16 cellular contexts compared by ENCODE assay signal in genomic region chr19:52621376-52621775, GRCh38. TPM values are rescaled to one million over a fixed set of nuclear protein-coding genes. Genes with fewer than 3 reads are reported as not detected.
DNase-seq lines count a peak whose midpoint lies in the region; ATAC-seq and TF ChIP-seq lines count a peak whose summit lies in the region.
"Had no signal": no experiment of that assay in that cellular context is flagged by ENCODE, and none has a peak within 500 bp of the region (broad histone marks: within the 10 kb centered on the region; RNA-seq: fewer than 3 reads in every experiment).

No MANE protein-coding gene starts in this region.

- H3K4me1 ChIP-seq in SJCRH30 (no peaks in the 10 kb centered on the region), gastrocnemius medialis (no peaks in the 10 kb centered on the region), testis (no peaks in the 10 kb centered on the region), osteoblast (ENCODE audit: insufficient read depth, low read length) (no peaks in the 10 kb centered on the region)

- peaks cover 7% of the 10 kb centered on the region for H3K79me2 ChIP-seq in osteoblast (ENCODE audit: insufficient read depth, low read length)

- H3K4me1 Mint-ChIP-seq in activated naive CD8-positive, alpha-beta T cell treated with anti-CD3 and anti-CD28 coated beads, Interleukin-2, amount 50 U/mL, for 24 hours, result peaks cover 11% of the 10 kb centered on the region
- peaks cover 15 to 35% (median 26%) of the 10 kb centered on the region in 4 donors for H3K4me1 Mint-ChIP-seq in naive thymus-derived CD8-positive, alpha-beta T cell

- TF ChIP-seq POLR2A in gastrocnemius medialis (IDR thresholded peaks at IDR 0.05) (no peak), testis (IDR thresholded peaks at IDR 0.05) (no peak)

- H3K9me3 ChIP-seq in SJCRH30 (replicated peaks) (0 out of 2 replicates have a peak, but pooled peaks cover 2% of the 10 kb centered on the region), gastrocnemius medialis (no peaks in the 10 kb centered on the region), testis (no peaks in the 10 kb centered on the region), osteoblast (ENCODE audit: low read depth, low read length) (peaks cover 2% of the 10 kb centered on the region)

- H3K36me3 ChIP-seq in SJCRH30 (peaks cover 22% of the 10 kb centered on the region), gastrocnemius medialis (no peaks in the 10 kb centered on the region), testis (ENCODE audit: low read depth, missing control alignments) (no peaks in the 10 kb centered on the region), osteoblast (ENCODE audit: insufficient read depth, low read length) (peaks cover 31% of the 10 kb centered on the region)

- no peaks in the 10 kb centered on the region for H3K27me3 ChIP-seq in SJCRH30
- H3K27me3 ChIP-seq in gastrocnemius medialis, result no peaks in the 10 kb centered on the region
- H3K27me3 ChIP-seq in testis, result no peaks in the 10 kb centered on the region
- H3K27me3 ChIP-seq in osteoblast (ENCODE audit: insufficient read depth, low read length), result no peaks in the 10 kb centered on the region

- in situ Hi-C loops in gastrocnemius medialis (cut with MboI; ENCODE audit: low sequenced_read_pairs in 4 of 4), result no loop called here

- TF ChIP-seq CTCF in gastrocnemius medialis (IDR thresholded peaks at IDR 0.05 in 4 of 5, conservative IDR thresholded peaks at IDR 0.05 in 1 of 5) (no peak), testis (IDR thresholded peaks at IDR 0.05) (no peak), osteoblast (IDR thresholded peaks at IDR 0.05; ENCODE audit: extremely low read depth, low read depth, low read length) (no peak)

- intact Hi-C loops in gastrocnemius medialis (cut with DNase I; ENCODE audit: low total_unique reads) (no loop called here), testis (cut with DNase I; ENCODE audit: low total_unique reads) (no loop called here)

- peak; percentile 22 for DNase-seq in activated effector memory CD4-positive, alpha-beta T cell treated with anti-CD3 and anti-CD28 coated beads, Interleukin-2, amount 50 U/mL, for 16 hours
- no peak for DNase-seq in activated effector memory CD4-positive, alpha-beta T cell treated with Interleukin-2 at 50 U/mL for 16 hours
- no peak for DNase-seq in activated naive CD8-positive, alpha-beta T cell treated with anti-CD3 and anti-CD28 coated beads, Interleukin-2, amount 50 U/mL, for 24 hours
- DNase-seq in naive thymus-derived CD8-positive, alpha-beta T cell, result peak in 1 of 10 donors; percentile 25
- no peak for DNase-seq in SJCRH30
- no peak for DNase-seq in gastrocnemius medialis
- no peak for DNase-seq in testis
- no peak for DNase-seq in osteoblast (ENCODE audit: insufficient read length, low spot score, missing footprints)
- DNase-seq: DMS53, H7, Kasumi-1, NCI-H1930, NCI-H2171 treated with DMSO at 0.1 percent for 48 hours, NCI-H510A had no signal

- no peak overlapping the region for H3K4me2 ChIP-seq in osteoblast (ENCODE audit: insufficient read depth, low read length)

- H4K20me1 ChIP-seq in osteoblast (ENCODE audit: insufficient read depth, low read length), result no peaks in the 10 kb centered on the region

- 81 to 89% methylated on average over 3 of the region's 3 CpGs for WGBS in testis, 2 donors

- H3K27ac Mint-ChIP-seq in activated naive CD8-positive, alpha-beta T cell treated with anti-CD3 and anti-CD28 coated beads, Interleukin-2, amount 50 U/mL, for 24 hours, result peak overlapping the region; percentile 37
- peak overlapping the region in 6 of 10 donors; percentile 12 to 79 (median 42) for H3K27ac Mint-ChIP-seq in naive thymus-derived CD8-positive, alpha-beta T cell

- H3K4me3 ChIP-seq in SJCRH30, result no peak overlapping the region
- no peak overlapping the region for H3K4me3 ChIP-seq in gastrocnemius medialis
- H3K4me3 ChIP-seq in testis, result no peak overlapping the region
- H3K4me3 ChIP-seq in osteoblast (ENCODE audit: insufficient read depth, low read length), result no peak overlapping the region

- no peak overlapping the region for H2AFZ ChIP-seq in osteoblast (ENCODE audit: low read length)

- no peak overlapping the region for H3K4me3 Mint-ChIP-seq in activated naive CD8-positive, alpha-beta T cell treated with anti-CD3 and anti-CD28 coated beads, Interleukin-2, amount 50 U/mL, for 24 hours
- H3K4me3 Mint-ChIP-seq in naive thymus-derived CD8-positive, alpha-beta T cell, result peak overlapping the region in 5 of 10 donors; percentile 14 to 49 (median 21)

- POLR2A ChIA-PET in naive thymus-derived CD8-positive, alpha-beta T cell (lab: Charles Lee), result no interaction called here

- ATAC-seq in activated naive CD8-positive, alpha-beta T cell treated with anti-CD3 and anti-CD28 coated beads, Interleukin-2, amount 50 U/mL, for 24 hours, result no peak
- ATAC-seq in naive thymus-derived CD8-positive, alpha-beta T cell, result peak in 1 of 2 donors; percentile 36
- no peak for ATAC-seq in gastrocnemius medialis
- ATAC-seq: HepG2 had no signal

- no peaks in the 10 kb centered on the region for H3K27me3 Mint-ChIP-seq in activated naive CD8-positive, alpha-beta T cell treated with anti-CD3 and anti-CD28 coated beads, Interleukin-2, amount 50 U/mL, for 24 hours
- no peaks in the 10 kb centered on the region for H3K27me3 Mint-ChIP-seq in naive thymus-derived CD8-positive, alpha-beta T cell

- peaks cover 34% of the 10 kb centered on the region for H3K36me3 Mint-ChIP-seq in activated naive CD8-positive, alpha-beta T cell treated with anti-CD3 and anti-CD28 coated beads, Interleukin-2, amount 50 U/mL, for 24 hours (ENCODE audit: low read depth)
- peaks cover 24 to 35% (median 32%) of the 10 kb centered on the region in 3 donors for H3K36me3 Mint-ChIP-seq in naive thymus-derived CD8-positive, alpha-beta T cell

- H3K9me3 Mint-ChIP-seq in activated naive CD8-positive, alpha-beta T cell treated with anti-CD3 and anti-CD28 coated beads, Interleukin-2, amount 50 U/mL, for 24 hours, result peaks cover 27% of the 10 kb centered on the region
- peaks cover 5 to 55% (median 25%) of the 10 kb centered on the region in 9 donors for H3K9me3 Mint-ChIP-seq in naive thymus-derived CD8-positive, alpha-beta T cell

- H3K27ac ChIP-seq in SJCRH30, result no peak overlapping the region
- no peak overlapping the region for H3K27ac ChIP-seq in gastrocnemius medialis
- no peak overlapping the region for H3K27ac ChIP-seq in testis
- no peak overlapping the region for H3K27ac ChIP-seq in osteoblast (ENCODE audit: low read depth, low read length)
- H3K27ac ChIP-seq: C4-2B had no signal

RNA-seq across cellular contexts. Expression of gene ZNF83, which starts 16.8 kb away (rescaled TPM):
- total RNA-seq in naive thymus-derived CD8-positive, alpha-beta T cell, result 100 to 1,000 TPM; 112 to 113 TPM
- polyA plus RNA-seq in naive thymus-derived CD8-positive, alpha-beta T cell, result 10 to 100 TPM; 10.9 to 18.3 (median 13.8) TPM
- total RNA-seq in SJCRH30 (2014; rRNA removed; shearing (Covaris generic)), result 32.7 and 47.0 TPM in 2 replicates
- total RNA-seq in gastrocnemius medialis (1 to 10 TPM; 2.8 to 8.0 (median 4.0) TPM), testis (10 to 100 TPM; 50.8 to 61.1 TPM), osteoblast (52.8 and 59.5 TPM in 2 replicates)
- 28.6 TPM for polyA plus RNA-seq in testis (ENCODE audit: insufficient read depth, low read depth, low replicate concordance)

RNA-seq across cellular contexts. Expression of gene ZNF701, which starts 51.3 kb away (rescaled TPM):
- total RNA-seq in naive thymus-derived CD8-positive, alpha-beta T cell, result 10 to 100 TPM; 35.8 to 40.3 TPM
- 10 to 100 TPM; 13.6 to 14.4 (median 14.1) TPM for polyA plus RNA-seq in naive thymus-derived CD8-positive, alpha-beta T cell
- total RNA-seq in SJCRH30 (2014; rRNA removed; shearing (Covaris generic)), result 13.7 and 14.8 TPM in 2 replicates
- total RNA-seq in gastrocnemius medialis, result 1 to 10 TPM; 4.0 to 6.2 (median 4.8) TPM
- total RNA-seq in testis, result 10 to 100 TPM; 21.3 to 22.4 TPM
- 8.9 TPM for polyA plus RNA-seq in testis (ENCODE audit: insufficient read depth, low read depth, low replicate concordance)
- total RNA-seq in osteoblast, result 14.5 and 17.7 TPM in 2 replicates
